1 cellular context compared by ENCODE assay signal in the genomic region with DNA sequence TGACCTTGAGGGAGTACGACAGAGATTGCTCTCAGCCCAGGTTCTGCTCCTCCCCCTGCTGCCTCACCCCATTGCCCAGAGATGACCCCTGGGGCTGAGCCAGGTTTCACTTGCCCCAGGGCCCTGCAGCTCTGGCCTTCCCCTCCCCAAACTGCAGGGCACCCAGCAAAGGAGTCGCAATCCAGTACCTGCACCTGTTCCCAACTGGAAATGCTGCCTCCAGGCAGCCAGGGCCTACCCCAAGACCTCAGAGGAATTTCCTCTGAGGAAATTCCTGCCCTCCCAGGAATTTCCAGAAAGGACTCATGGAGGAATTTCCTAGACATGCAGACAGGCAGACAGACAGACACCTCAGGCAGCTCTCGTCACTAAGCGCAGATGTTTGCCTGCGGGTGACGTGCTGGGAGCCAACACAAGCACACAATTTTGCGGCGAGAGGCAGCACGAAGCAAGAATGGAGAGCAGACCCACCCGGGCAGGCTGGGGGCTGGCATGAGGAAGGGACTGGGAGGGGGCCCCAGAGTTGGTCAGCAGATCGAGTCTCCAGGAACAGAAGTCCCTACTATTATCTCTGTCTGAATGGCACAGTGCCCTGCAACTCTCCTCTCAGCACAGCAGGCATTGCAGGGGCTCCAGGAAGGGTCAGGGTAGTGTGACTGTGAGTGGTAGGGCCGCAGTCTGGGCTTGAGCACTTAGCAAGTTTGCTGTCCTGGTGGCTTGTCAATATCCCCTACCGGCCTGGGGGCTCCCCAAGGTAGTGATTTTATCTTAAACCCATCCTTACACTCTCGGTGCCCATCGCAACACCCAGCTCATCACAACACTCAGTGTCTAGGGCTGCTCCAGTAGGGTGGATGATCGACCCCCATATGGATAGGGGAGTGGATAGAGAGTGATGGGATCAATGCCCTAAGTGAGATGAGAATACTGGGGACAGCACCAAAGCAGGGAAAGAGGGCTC.
TF ChIP-seq lines count a peak whose summit lies in the region.

No MANE protein-coding gene starts in this region.

TF ChIP-seq in GM23338, 12 proteins besides CTCF, POLR2A, EP300 and RAD21 (continued from another document):
- TF ChIP-seq, protein P1, sequence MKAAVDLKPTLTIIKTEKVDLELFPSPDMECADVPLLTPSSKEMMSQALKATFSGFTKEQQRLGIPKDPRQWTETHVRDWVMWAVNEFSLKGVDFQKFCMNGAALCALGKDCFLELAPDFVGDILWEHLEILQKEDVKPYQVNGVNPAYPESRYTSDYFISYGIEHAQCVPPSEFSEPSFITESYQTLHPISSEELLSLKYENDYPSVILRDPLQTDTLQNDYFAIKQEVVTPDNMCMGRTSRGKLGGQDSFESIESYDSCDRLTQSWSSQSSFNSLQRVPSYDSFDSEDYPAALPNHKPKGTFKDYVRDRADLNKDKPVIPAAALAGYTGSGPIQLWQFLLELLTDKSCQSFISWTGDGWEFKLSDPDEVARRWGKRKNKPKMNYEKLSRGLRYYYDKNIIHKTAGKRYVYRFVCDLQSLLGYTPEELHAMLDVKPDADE (IDR thresholded peaks at IDR 0.05) = no peak
- TF ChIP-seq ZNF331 (CRISPR knock-in tag; IDR thresholded peaks at IDR 0.05; ENCODE audit: low read depth) (no peak), EZH2phosphoT487 (IDR thresholded peaks at IDR 0.05; ENCODE audit: unreplicated experiment) (no peak), JUNB (IDR thresholded peaks at IDR 0.05; ENCODE audit: unreplicated experiment) (no peak), ZNF114 (CRISPR knock-in tag; IDR thresholded peaks at IDR 0.05) (no peak)
- TF ChIP-seq, protein P2, sequence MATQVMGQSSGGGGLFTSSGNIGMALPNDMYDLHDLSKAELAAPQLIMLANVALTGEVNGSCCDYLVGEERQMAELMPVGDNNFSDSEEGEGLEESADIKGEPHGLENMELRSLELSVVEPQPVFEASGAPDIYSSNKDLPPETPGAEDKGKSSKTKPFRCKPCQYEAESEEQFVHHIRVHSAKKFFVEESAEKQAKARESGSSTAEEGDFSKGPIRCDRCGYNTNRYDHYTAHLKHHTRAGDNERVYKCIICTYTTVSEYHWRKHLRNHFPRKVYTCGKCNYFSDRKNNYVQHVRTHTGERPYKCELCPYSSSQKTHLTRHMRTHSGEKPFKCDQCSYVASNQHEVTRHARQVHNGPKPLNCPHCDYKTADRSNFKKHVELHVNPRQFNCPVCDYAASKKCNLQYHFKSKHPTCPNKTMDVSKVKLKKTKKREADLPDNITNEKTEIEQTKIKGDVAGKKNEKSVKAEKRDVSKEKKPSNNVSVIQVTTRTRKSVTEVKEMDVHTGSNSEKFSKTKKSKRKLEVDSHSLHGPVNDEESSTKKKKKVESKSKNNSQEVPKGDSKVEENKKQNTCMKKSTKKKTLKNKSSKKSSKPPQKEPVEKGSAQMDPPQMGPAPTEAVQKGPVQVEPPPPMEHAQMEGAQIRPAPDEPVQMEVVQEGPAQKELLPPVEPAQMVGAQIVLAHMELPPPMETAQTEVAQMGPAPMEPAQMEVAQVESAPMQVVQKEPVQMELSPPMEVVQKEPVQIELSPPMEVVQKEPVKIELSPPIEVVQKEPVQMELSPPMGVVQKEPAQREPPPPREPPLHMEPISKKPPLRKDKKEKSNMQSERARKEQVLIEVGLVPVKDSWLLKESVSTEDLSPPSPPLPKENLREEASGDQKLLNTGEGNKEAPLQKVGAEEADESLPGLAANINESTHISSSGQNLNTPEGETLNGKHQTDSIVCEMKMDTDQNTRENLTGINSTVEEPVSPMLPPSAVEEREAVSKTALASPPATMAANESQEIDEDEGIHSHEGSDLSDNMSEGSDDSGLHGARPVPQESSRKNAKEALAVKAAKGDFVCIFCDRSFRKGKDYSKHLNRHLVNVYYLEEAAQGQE (IDR thresholded peaks at IDR 0.05; ENCODE audit: unreplicated experiment) = no peak
